16 cellular contexts compared by ENCODE assay signal in genomic region chr9:129224618-129225017, GRCh38. TPM values are rescaled to one million over a fixed set of nuclear protein-coding genes. Genes with fewer than 3 reads are reported as not detected.
DNase-seq lines count a peak whose midpoint lies in the region; ATAC-seq and TF ChIP-seq lines count a peak whose summit lies in the region.
"Had no signal": no experiment of that assay in that cellular context is flagged by ENCODE, and none has a peak within 500 bp of the region (broad histone marks: within the 10 kb centered on the region; RNA-seq: fewer than 3 reads in every experiment).

No MANE protein-coding gene starts in this region.

- H3K27ac Mint-ChIP-seq in CD8-positive, alpha-beta T cell = peak overlapping the region; percentile 43
- H3K27ac Mint-ChIP-seq in WTC11 (peak overlapping the region; percentile 75), immature natural killer cell (peak overlapping the region in 4 of 6 donors; percentile 1 to 85 (median 52))
- H3K27ac Mint-ChIP-seq: memory B cell had no signal

- no peaks in the 10 kb centered on the region for H3K9me3 Mint-ChIP-seq in CD8-positive, alpha-beta T cell
- H3K9me3 Mint-ChIP-seq in WTC11 = no peaks in the 10 kb centered on the region
- H3K9me3 Mint-ChIP-seq in immature natural killer cell = no peaks in the 10 kb centered on the region
- H3K9me3 Mint-ChIP-seq: memory B cell had no signal

- intact Hi-C loops in CD8-positive, alpha-beta T cell (cut with DNase I, micrococcal nuclease) = loop anchor here in 1 of 2 experiments (5.0 kb wide), 1 partner anchor 33 kb away; no protein-coding TSS in a partner anchor

- no peaks in the 10 kb centered on the region for H3K27me3 ChIP-seq in CD8-positive, alpha-beta T cell (ENCODE audit: insufficient read depth, low read length)
- H3K27me3 ChIP-seq in skeletal muscle tissue (ENCODE audit: control insufficient read depth in 3 of 3, insufficient read depth in 3 of 3, low read length in 3 of 3) (no peaks in the 10 kb centered on the region), WERI-Rb-1 (ENCODE audit: insufficient read depth, low read depth, severe bottlenecking) (no peaks in the 10 kb centered on the region)
- H3K27me3 ChIP-seq: testis had no signal

- H3K9me3 ChIP-seq in CD8-positive, alpha-beta T cell (ENCODE audit: low read length) = no peaks in the 10 kb centered on the region
- H3K9me3 ChIP-seq in skeletal muscle tissue (ENCODE audit: control insufficient read depth in 3 of 3, low read length in 3 of 3) (no peaks in the 10 kb centered on the region), WERI-Rb-1 (ENCODE audit: severe bottlenecking) (no peaks in the 10 kb centered on the region)
- H3K9me3 ChIP-seq: testis had no signal

- peaks cover 45% of the 10 kb centered on the region for H3K4me1 Mint-ChIP-seq in CD8-positive, alpha-beta T cell (ENCODE audit: low read depth)
- H3K4me1 Mint-ChIP-seq in WTC11 (peaks cover 54% of the 10 kb centered on the region), immature natural killer cell (peaks cover 59 to 61% of the 10 kb centered on the region in 2 donors)

- no peak for DNase-seq in CD8-positive, alpha-beta T cell
- DNase-seq in WTC11 (ENCODE audit: low spot score) (no peak), immature natural killer cell (no peak), SHP77 (lab: John Stamatoyannopoulos, UW) (no peak), WERI-Rb-1 (no peak)
- DNase-seq: KBM-7; NCI-H2107; NCI-H526 treated with DMSO at 0.1 percent for 48 hours; nucleus accumbens; stimulated activated CD4-positive, alpha-beta T cell treated with anti-CD3 and anti-CD28 coated beads, Interleukin-4, amount 100 ng/mL, for 1 hour; testis had no signal

- no peak for TF ChIP-seq CTCF in CD8-positive, alpha-beta T cell (IDR thresholded peaks at IDR 0.05)
- no peak for TF ChIP-seq CTCF in WTC11 (IDR thresholded peaks at IDR 0.05)
- TF ChIP-seq CTCF in WERI-Rb-1 (IDR thresholded peaks at IDR 0.05; ENCODE audit: low read depth, low read length) = no peak

- H3K4me3 Mint-ChIP-seq in CD8-positive, alpha-beta T cell = no peak overlapping the region
- H3K4me3 Mint-ChIP-seq in WTC11 (no peak overlapping the region), immature natural killer cell (peak overlapping the region in 1 of 5 donors; percentile 51)
- H3K4me3 Mint-ChIP-seq: memory B cell had no signal

- POLR2A ChIA-PET in CD8-positive, alpha-beta T cell (lab: Charles Lee) = no interaction called here
- POLR2A ChIA-PET in WTC11 (lab: Charles Lee) = no interaction called here

- H3K9ac ChIP-seq in skeletal muscle tissue (ENCODE audit: low read depth in 1 of 3, low read length in 3 of 3) = peak overlapping the region in 1 of 3 donors; percentile 50

- H3K36me3 Mint-ChIP-seq in CD8-positive, alpha-beta T cell = no peaks in the 10 kb centered on the region
- H3K36me3 Mint-ChIP-seq in WTC11 (no peaks in the 10 kb centered on the region), immature natural killer cell (no peaks in the 10 kb centered on the region)
- H3K36me3 Mint-ChIP-seq: memory B cell had no signal

- no peaks in the 10 kb centered on the region for H3K27me3 Mint-ChIP-seq in CD8-positive, alpha-beta T cell (ENCODE audit: low read depth)
- no peaks in the 10 kb centered on the region for H3K27me3 Mint-ChIP-seq in WTC11 (ENCODE audit: low read depth)
- H3K27me3 Mint-ChIP-seq in immature natural killer cell (ENCODE audit: low read depth in 3 of 3) = peaks cover 1 to 4% (median 2%) of the 10 kb centered on the region in 3 donors

- H3K36me3 ChIP-seq in CD8-positive, alpha-beta T cell (ENCODE audit: insufficient read depth, low read length) = no peaks in the 10 kb centered on the region
- no peaks in the 10 kb centered on the region for H3K36me3 ChIP-seq in skeletal muscle tissue (ENCODE audit: control insufficient read depth in 3 of 3, insufficient read depth in 3 of 3, low read length in 3 of 3)
- H3K36me3 ChIP-seq in WERI-Rb-1 = no peaks in the 10 kb centered on the region

- no peak overlapping the region for H3K27ac ChIP-seq in CD8-positive, alpha-beta T cell (ENCODE audit: low read depth, low read length)
- H3K27ac ChIP-seq in skeletal muscle tissue (ENCODE audit: low read depth, low read length) (peak overlapping the region; percentile 58), WERI-Rb-1 (no peak overlapping the region)
- H3K27ac ChIP-seq: C4-2B had no signal

- H3K4me1 ChIP-seq in CD8-positive, alpha-beta T cell (ENCODE audit: insufficient read depth, low read length) = peaks cover 38% of the 10 kb centered on the region
- H3K4me1 ChIP-seq in skeletal muscle tissue (ENCODE audit: control insufficient read depth in 3 of 3, insufficient read depth in 3 of 3, low read length in 3 of 3) = peaks cover 0 to 12% (median 4%) of the 10 kb centered on the region in 3 donors

- no peak for ATAC-seq in CD8-positive, alpha-beta T cell
- ATAC-seq in WTC11 = no peak
- no peak for ATAC-seq in HG02759 (IDR thresholded peaks at IDR 0.05; ENCODE audit: unreplicated experiment)
- ATAC-seq: sciatic nerve had no signal

- H3K4me3 ChIP-seq in CD8-positive, alpha-beta T cell (ENCODE audit: low read depth, low read length) = no peak overlapping the region
- H3K4me3 ChIP-seq in skeletal muscle tissue (ENCODE audit: low read length in 3 of 3) = no peak overlapping the region
- no peak overlapping the region for H3K4me3 ChIP-seq in WERI-Rb-1 (ENCODE audit: low read depth, low read length)
- H3K4me3 ChIP-seq: testis had no signal

- CTCF ChIA-PET in CD8-positive, alpha-beta T cell (lab: Charles Lee) = no interaction called here
- CTCF ChIA-PET in WTC11 (lab: Charles Lee) = interaction anchor here (0.9 to 3.2 kb wide), 3 partner anchors 42 to 82 kb away, joined by 3 to 12 read pairs (median 5); no protein-coding TSS in a partner anchor

TF ChIP-seq in WTC11, 78 proteins besides CTCF, POLR2A, EP300 and RAD21 (continues in another document):
- no peak for TF ChIP-seq ESRRA (CRISPR knock-in tag; IDR thresholded peaks at IDR 0.05; ENCODE audit: borderline replicate concordance)
- TF ChIP-seq FOXK1 (CRISPR knock-in tag; IDR thresholded peaks at IDR 0.05) = no peak
- no peak for TF ChIP-seq ELF4 (CRISPR knock-in tag; IDR thresholded peaks at IDR 0.05; ENCODE audit: low read depth)
- TF ChIP-seq, protein P1, sequence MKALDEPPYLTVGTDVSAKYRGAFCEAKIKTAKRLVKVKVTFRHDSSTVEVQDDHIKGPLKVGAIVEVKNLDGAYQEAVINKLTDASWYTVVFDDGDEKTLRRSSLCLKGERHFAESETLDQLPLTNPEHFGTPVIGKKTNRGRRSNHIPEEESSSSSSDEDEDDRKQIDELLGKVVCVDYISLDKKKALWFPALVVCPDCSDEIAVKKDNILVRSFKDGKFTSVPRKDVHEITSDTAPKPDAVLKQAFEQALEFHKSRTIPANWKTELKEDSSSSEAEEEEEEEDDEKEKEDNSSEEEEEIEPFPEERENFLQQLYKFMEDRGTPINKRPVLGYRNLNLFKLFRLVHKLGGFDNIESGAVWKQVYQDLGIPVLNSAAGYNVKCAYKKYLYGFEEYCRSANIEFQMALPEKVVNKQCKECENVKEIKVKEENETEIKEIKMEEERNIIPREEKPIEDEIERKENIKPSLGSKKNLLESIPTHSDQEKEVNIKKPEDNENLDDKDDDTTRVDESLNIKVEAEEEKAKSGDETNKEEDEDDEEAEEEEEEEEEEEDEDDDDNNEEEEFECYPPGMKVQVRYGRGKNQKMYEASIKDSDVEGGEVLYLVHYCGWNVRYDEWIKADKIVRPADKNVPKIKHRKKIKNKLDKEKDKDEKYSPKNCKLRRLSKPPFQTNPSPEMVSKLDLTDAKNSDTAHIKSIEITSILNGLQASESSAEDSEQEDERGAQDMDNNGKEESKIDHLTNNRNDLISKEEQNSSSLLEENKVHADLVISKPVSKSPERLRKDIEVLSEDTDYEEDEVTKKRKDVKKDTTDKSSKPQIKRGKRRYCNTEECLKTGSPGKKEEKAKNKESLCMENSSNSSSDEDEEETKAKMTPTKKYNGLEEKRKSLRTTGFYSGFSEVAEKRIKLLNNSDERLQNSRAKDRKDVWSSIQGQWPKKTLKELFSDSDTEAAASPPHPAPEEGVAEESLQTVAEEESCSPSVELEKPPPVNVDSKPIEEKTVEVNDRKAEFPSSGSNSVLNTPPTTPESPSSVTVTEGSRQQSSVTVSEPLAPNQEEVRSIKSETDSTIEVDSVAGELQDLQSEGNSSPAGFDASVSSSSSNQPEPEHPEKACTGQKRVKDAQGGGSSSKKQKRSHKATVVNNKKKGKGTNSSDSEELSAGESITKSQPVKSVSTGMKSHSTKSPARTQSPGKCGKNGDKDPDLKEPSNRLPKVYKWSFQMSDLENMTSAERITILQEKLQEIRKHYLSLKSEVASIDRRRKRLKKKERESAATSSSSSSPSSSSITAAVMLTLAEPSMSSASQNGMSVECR (CRISPR knock-in tag; IDR thresholded peaks at IDR 0.05; ENCODE audit: borderline replicate concordance) = no peak
- TF ChIP-seq, protein P2, sequence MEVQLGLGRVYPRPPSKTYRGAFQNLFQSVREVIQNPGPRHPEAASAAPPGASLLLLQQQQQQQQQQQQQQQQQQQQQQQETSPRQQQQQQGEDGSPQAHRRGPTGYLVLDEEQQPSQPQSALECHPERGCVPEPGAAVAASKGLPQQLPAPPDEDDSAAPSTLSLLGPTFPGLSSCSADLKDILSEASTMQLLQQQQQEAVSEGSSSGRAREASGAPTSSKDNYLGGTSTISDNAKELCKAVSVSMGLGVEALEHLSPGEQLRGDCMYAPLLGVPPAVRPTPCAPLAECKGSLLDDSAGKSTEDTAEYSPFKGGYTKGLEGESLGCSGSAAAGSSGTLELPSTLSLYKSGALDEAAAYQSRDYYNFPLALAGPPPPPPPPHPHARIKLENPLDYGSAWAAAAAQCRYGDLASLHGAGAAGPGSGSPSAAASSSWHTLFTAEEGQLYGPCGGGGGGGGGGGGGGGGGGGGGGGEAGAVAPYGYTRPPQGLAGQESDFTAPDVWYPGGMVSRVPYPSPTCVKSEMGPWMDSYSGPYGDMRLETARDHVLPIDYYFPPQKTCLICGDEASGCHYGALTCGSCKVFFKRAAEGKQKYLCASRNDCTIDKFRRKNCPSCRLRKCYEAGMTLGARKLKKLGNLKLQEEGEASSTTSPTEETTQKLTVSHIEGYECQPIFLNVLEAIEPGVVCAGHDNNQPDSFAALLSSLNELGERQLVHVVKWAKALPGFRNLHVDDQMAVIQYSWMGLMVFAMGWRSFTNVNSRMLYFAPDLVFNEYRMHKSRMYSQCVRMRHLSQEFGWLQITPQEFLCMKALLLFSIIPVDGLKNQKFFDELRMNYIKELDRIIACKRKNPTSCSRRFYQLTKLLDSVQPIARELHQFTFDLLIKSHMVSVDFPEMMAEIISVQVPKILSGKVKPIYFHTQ (CRISPR knock-in tag; IDR thresholded peaks at IDR 0.05) = no peak
- TF ChIP-seq CBFB (CRISPR knock-in tag; IDR thresholded peaks at IDR 0.05; ENCODE audit: low read depth) = no peak

RNA-seq across cellular contexts. Expression of gene IER5L, which starts 46.6 kb away (rescaled TPM):
- 10 to 100 TPM; 21.7 to 25.1 TPM for total RNA-seq in CD8-positive, alpha-beta T cell
- total RNA-seq in WTC11 (2021) = 4.6 to 5.9 TPM (median 5.1 TPM) in 3 replicates
- 1 to 10 TPM in 1 of 3 donors, under 1 TPM in 2; 0.15 to 1.1 (median 0.16) TPM for polyA plus RNA-seq in immature natural killer cell
- 16.7 TPM for total RNA-seq in skeletal muscle tissue
